In genomic region chr17:50508573-50509460, GRCh38 we compare ENCODE assay signal across 8 cellular contexts. TPM values are rescaled to one million over a fixed set of nuclear protein-coding genes. Genes with fewer than 3 reads are reported as not detected.
DNase-seq lines count a peak whose midpoint lies in the region; ATAC-seq, FAIRE-seq and TF ChIP-seq lines count a peak whose summit lies in the region.

No MANE protein-coding gene starts in this region.

- H3K4me3 ChIP-seq in bronchial epithelial cell (ENCODE audit: low read depth, low read length): peak overlapping the region; percentile 42
- H3K4me3 ChIP-seq in transverse colon: peak overlapping the region; percentile 45 to 85 (median 56)

- in situ Hi-C loops in transverse colon (cut with MboI; ENCODE audit: low pct_ligation_motif_present in 1 of 4, low pct_unique_long_range_greater_than_20kb in 1 of 4, low sequenced_read_pairs in 3 of 4): no loop called here

- no peak for DNase-seq in activated T-cell treated with anti-CD3 and anti-CD28 coated beads, Interleukin-2, amount 50 U/mL, for 4 hours
- DNase-seq in activated T-cell treated with anti-CD3 and anti-CD28 coated beads for 4 hours (no peak), bronchial epithelial cell (ENCODE audit: low read depth) (no peak), memory B cell (ENCODE audit: low spot score in 2 of 2) (no peak), transverse colon (no peak), activated gamma-delta T cell (lab: John Stamatoyannopoulos, UW) (no peak), NCI-H524 treated with DMSO at 0.1 percent for 48 hours (lab: John Stamatoyannopoulos, UW) (no peak)

- 30 to 42% methylated on average over 11 to 32 of the region's 32 CpGs for WGBS in transverse colon (ENCODE audit: low coverage in 1 of 2), 2 donors

- no peak for FAIRE-seq in bronchial epithelial cell (lab: Jason Lieb, UNC)

- H3K27me3 Mint-ChIP-seq in activated T-cell treated with anti-CD3 and anti-CD28 coated beads, Interleukin-2, amount 50 U/mL, for 4 hours (ENCODE audit: low read depth): no peaks in the 10 kb centered on the region
- peaks cover 7% of the 10 kb centered on the region for H3K27me3 Mint-ChIP-seq in memory B cell

- H3K27me3 ChIP-seq in bronchial epithelial cell (ENCODE audit: control insufficient read depth, insufficient read depth, low read length) (no peaks in the 10 kb centered on the region), transverse colon (no peaks in the 10 kb centered on the region)

- H3K9me3 Mint-ChIP-seq in activated T-cell treated with anti-CD3 and anti-CD28 coated beads, Interleukin-2, amount 50 U/mL, for 4 hours: no peaks in the 10 kb centered on the region
- H3K9me3 Mint-ChIP-seq in memory B cell: no peaks in the 10 kb centered on the region

- H3K27ac Mint-ChIP-seq in memory B cell: no peak overlapping the region

- no peak for TF ChIP-seq CTCF in bronchial epithelial cell (IDR thresholded peaks at IDR 0.05; ENCODE audit: insufficient read depth, low read length, severe bottlenecking)
- TF ChIP-seq CTCF in transverse colon (IDR thresholded peaks at IDR 0.05): peak in 1 of 5 experiments; percentile 17

- peaks cover 44% of the 10 kb centered on the region for H3K4me1 Mint-ChIP-seq in activated T-cell treated with anti-CD3 and anti-CD28 coated beads, Interleukin-2, amount 50 U/mL, for 4 hours (ENCODE audit: low read depth)
- peaks cover 12% of the 10 kb centered on the region for H3K4me1 Mint-ChIP-seq in memory B cell

- H3K4me1 ChIP-seq in transverse colon: peaks cover 0 to 27% (median 15%) of the 10 kb centered on the region in 4 donors

- H3K9me3 ChIP-seq in transverse colon: no peaks in the 10 kb centered on the region

- intact Hi-C loops in transverse colon (cut with DNase I; ENCODE audit: low total_unique reads): no loop called here

- peak overlapping the region; percentile 65 to 85 (median 78) for H3K27ac ChIP-seq in transverse colon

- H3K4me3 Mint-ChIP-seq in activated T-cell treated with anti-CD3 and anti-CD28 coated beads, Interleukin-2, amount 50 U/mL, for 4 hours: peak overlapping the region; percentile 85
- peak overlapping the region; percentile 88 for H3K4me3 Mint-ChIP-seq in memory B cell

- no peak for ATAC-seq in activated T-cell treated with anti-CD3 and anti-CD28 coated beads, Interleukin-2, amount 50 U/mL, for 4 hours
- ATAC-seq in memory B cell (ENCODE audit: low read depth) (no peak), HG02623 (IDR thresholded peaks at IDR 0.05; ENCODE audit: unreplicated experiment) (no peak)

- TF ChIP-seq POLR2A in transverse colon (IDR thresholded peaks at IDR 0.05): no peak

- no peaks in the 10 kb centered on the region for H3K36me3 ChIP-seq in bronchial epithelial cell (ENCODE audit: control insufficient read depth, insufficient read depth, low read length)
- no peaks in the 10 kb centered on the region for H3K36me3 ChIP-seq in transverse colon

- no peaks in the 10 kb centered on the region for H3K36me3 Mint-ChIP-seq in activated T-cell treated with anti-CD3 and anti-CD28 coated beads, Interleukin-2, amount 50 U/mL, for 4 hours (ENCODE audit: insufficient read depth)
- no peaks in the 10 kb centered on the region for H3K36me3 Mint-ChIP-seq in memory B cell

- TF ChIP-seq EP300 in transverse colon (IDR thresholded peaks at IDR 0.05; ENCODE audit: low read depth): no peak

RNA-seq across cellular contexts. Expression of gene MYCBPAP, which starts 0.6 kb away (rescaled TPM):
- total RNA-seq in activated T-cell treated with anti-CD3 and anti-CD28 coated beads, Interleukin-2, amount 50 U/mL, for 4 hours: under 1 TPM; 0.26 to 0.49 (median 0.30) TPM
- total RNA-seq in bronchial epithelial cell (0.13 and 0.26 TPM in 2 replicates), transverse colon (1 to 10 TPM in 2 of 4 donors, under 1 TPM in 1, not detected in 1; 0.64 to 3.7 (median 2.7) TPM)

RNA-seq across cellular contexts. Expression of gene EPN3, which starts 23.7 kb away (rescaled TPM):
- under 1 TPM in 1 of 3 donors, not detected in 2; 0.30 TPM for total RNA-seq in activated T-cell treated with anti-CD3 and anti-CD28 coated beads, Interleukin-2, amount 50 U/mL, for 4 hours
- total RNA-seq in bronchial epithelial cell (2.9 and 10.9 TPM in 2 replicates), transverse colon (10 to 100 TPM; 19.2 to 95.7 (median 57.4) TPM)

RNA-seq across cellular contexts. Expression of gene RSAD1, which starts 30.2 kb away (rescaled TPM):
- 10 to 100 TPM; 59.9 to 67.7 (median 67.4) TPM for total RNA-seq in activated T-cell treated with anti-CD3 and anti-CD28 coated beads, Interleukin-2, amount 50 U/mL, for 4 hours
- total RNA-seq in bronchial epithelial cell: 11.5 and 14.2 TPM in 2 replicates
- total RNA-seq in transverse colon: 10 to 100 TPM; 19.1 to 35.6 (median 28.2) TPM

RNA-seq across cellular contexts. Expression of gene SPATA20, which starts 38.2 kb away (rescaled TPM):
- total RNA-seq in activated T-cell treated with anti-CD3 and anti-CD28 coated beads, Interleukin-2, amount 50 U/mL, for 4 hours: 10 to 100 TPM in 2 of 3 donors, 1 to 10 TPM in 1; 6.5 to 16.9 (median 13.5) TPM
- 18.6 and 25.0 TPM in 2 replicates for total RNA-seq in bronchial epithelial cell
- total RNA-seq in transverse colon: 100 to 1,000 TPM; 116 to 437 (median 228) TPM

RNA-seq across cellular contexts. Expression of gene CHAD, which starts 40.1 kb away (rescaled TPM):
- total RNA-seq in activated T-cell treated with anti-CD3 and anti-CD28 coated beads, Interleukin-2, amount 50 U/mL, for 4 hours: not detected
- total RNA-seq in bronchial epithelial cell: not detected in 2 replicates
- 10 to 100 TPM in 3 of 4 donors, 1 to 10 TPM in 1; 9.6 to 59.8 (median 19.7) TPM for total RNA-seq in transverse colon
